ENCODE assay signal across 8 cellular contexts in genomic region chr1:159780583-159781582, GRCh38. TPM values are rescaled to one million over a fixed set of nuclear protein-coding genes. Genes with fewer than 3 reads are reported as not detected.
A peak's percentile ranks its signal among the peaks of the same experiment; 100 is the strongest.
DNase-seq lines count a peak whose midpoint lies in the region; ATAC-seq and TF ChIP-seq lines count a peak whose summit lies in the region.

Gene DUSP23, plus strand, starts transcription at chr1:159780962. Its CDS starts 139 bp downstream, at chr1:159781101.

- H3K27ac ChIP-seq in liver (ENCODE audit: low read depth in 1 of 2, low read length in 2 of 2): peak within 1 kb of the TSS; percentile 88 to 92

- intact Hi-C loops in activated CD4-positive, alpha-beta memory T cell treated with anti-CD3 and anti-CD28 coated beads for 36 hours (cut with micrococcal nuclease): loop anchor here (1.0 to 2.0 kb wide), 6 partner anchors 17 to 250 kb away; partner anchors contain the start of gene PIGM

- peak within 1 kb of the TSS; percentile 78 for H3K4me3 Mint-ChIP-seq in activated CD4-positive, alpha-beta memory T cell treated with anti-CD3 and anti-CD28 coated beads for 36 hours

- peak within 1 kb of the TSS; percentile 25 for H3K27ac Mint-ChIP-seq in activated CD4-positive, alpha-beta memory T cell treated with anti-CD3 and anti-CD28 coated beads for 36 hours

- POLR2A ChIA-PET in activated CD4-positive, alpha-beta memory T cell treated with anti-CD3 and anti-CD28 coated beads for 36 hours (lab: Charles Lee): interaction anchor here (0.8 to 1.1 kb wide), 3 partner anchors 73 to 144 kb away, joined by 3 to 4 read pairs (median 3); partner anchors contain the start of gene TAGLN2

- ATAC-seq in GM19324 (IDR thresholded peaks at IDR 0.05; ENCODE audit: low FRiP score, unreplicated experiment) (peak; percentile 99), HG03469 (IDR thresholded peaks at IDR 0.05; ENCODE audit: unreplicated experiment) (peak; percentile 95)

- DNase-seq in C1 segment of cervical spinal cord (lab: John Stamatoyannopoulos, UW) (peak; percentile 81 to 97 (median 93)), NCI-H748 (lab: John Stamatoyannopoulos, UW; ENCODE audit: unreplicated experiment) (peak; percentile 88), dermis microvascular lymphatic vessel endothelial cell (ENCODE audit: low read depth in 2 of 2) (peak; percentile 95 to 98)
- DNase-seq in activated CD4-positive, alpha-beta memory T cell treated with anti-CD3 and anti-CD28 coated beads for 36 hours: peak; percentile 98
- peak; percentile 94 for DNase-seq in stimulated activated CD4-positive, alpha-beta T cell treated with anti-CD3 and anti-CD28 coated beads, Interleukin-4, amount 100 ng/mL, for 24 hours

- H3K4me1 ChIP-seq in liver (ENCODE audit: control insufficient read depth in 4 of 4, insufficient read depth in 4 of 4, low read length in 3 of 4): peaks cover 0 to 24% (median 8%) of the 10 kb centered on the region in 4 donors

- no peaks in the 10 kb centered on the region for H3K36me3 Mint-ChIP-seq in activated CD4-positive, alpha-beta memory T cell treated with anti-CD3 and anti-CD28 coated beads for 36 hours

- peak within 1 kb of the TSS; percentile 40 to 66 for H3K9ac ChIP-seq in liver (ENCODE audit: low read depth in 1 of 2, low read length in 2 of 2)

- WGBS in liver: under 1% methylated on average over 88 of the region's 88 CpGs

- no peaks in the 10 kb centered on the region for H3K27me3 Mint-ChIP-seq in activated CD4-positive, alpha-beta memory T cell treated with anti-CD3 and anti-CD28 coated beads for 36 hours

- peak; percentile 99 for TF ChIP-seq CTCF in liver (IDR thresholded peaks at IDR 0.05; ENCODE audit: low read depth, low read length, missing input control)

- peaks cover 5% of the 10 kb centered on the region for H3K4me1 Mint-ChIP-seq in activated CD4-positive, alpha-beta memory T cell treated with anti-CD3 and anti-CD28 coated beads for 36 hours (ENCODE audit: low read depth)

- CTCF ChIA-PET in activated CD4-positive, alpha-beta memory T cell treated with anti-CD3 and anti-CD28 coated beads for 36 hours (lab: Charles Lee): interaction anchor here (0.6 to 2.9 kb wide), 7 partner anchors 9 to 250 kb away, joined by 3 to 28 read pairs (median 8); no protein-coding TSS in a partner anchor

- H3K4me3 ChIP-seq in liver (ENCODE audit: low read depth in 1 of 3, low read length in 3 of 3): peak within 1 kb of the TSS; percentile 68 to 85 (median 78)

- H3K9me3 ChIP-seq in liver (ENCODE audit: control insufficient read depth in 4 of 4, low read length in 3 of 4): no peaks in the 10 kb centered on the region

- peak; percentile 91 to 96 for TF ChIP-seq RAD21 in liver (IDR thresholded peaks at IDR 0.05)

- H3K27me3 ChIP-seq in liver (ENCODE audit: control insufficient read depth in 4 of 4, insufficient read depth in 4 of 4, low read length in 3 of 4): no peaks in the 10 kb centered on the region

- H3K9me3 Mint-ChIP-seq in activated CD4-positive, alpha-beta memory T cell treated with anti-CD3 and anti-CD28 coated beads for 36 hours: no peaks in the 10 kb centered on the region

- H3K36me3 ChIP-seq in liver (ENCODE audit: control insufficient read depth in 4 of 4, insufficient read depth in 3 of 4, low read depth in 1 of 4, low read length in 3 of 4): no peaks in the 10 kb centered on the region

TF ChIP-seq in liver, 16 proteins besides CTCF, POLR2A, EP300 and RAD21:
- TF ChIP-seq GABPA (IDR thresholded peaks at IDR 0.05 in 1 of 2, conservative IDR thresholded peaks at IDR 0.05 in 1 of 2) (peak in 1 of 2 donors; percentile 64), NR2F2 (IDR thresholded peaks at IDR 0.05) (peak; percentile 74), HNF4G (IDR thresholded peaks at IDR 0.05) (no peak), HNF4A (conservative IDR thresholded peaks at IDR 0.05) (peak; percentile 24 to 41), REST (IDR thresholded peaks at IDR 0.05) (peak; percentile 86), JUND (IDR thresholded peaks at IDR 0.05) (no peak), FOXA1 (IDR thresholded peaks at IDR 0.05) (peak; percentile 53), TAF1 (conservative IDR thresholded peaks at IDR 0.05) (no peak), EGR1 (IDR thresholded peaks at IDR 0.05; ENCODE audit: low read depth in 2 of 2) (peak; percentile 95 to 97), ZBTB33 (IDR thresholded peaks at IDR 0.05) (peak; percentile 75), RXRA (IDR thresholded peaks at IDR 0.05) (peak; percentile 90 to 91), FOXA2 (IDR thresholded peaks at IDR 0.05) (peak; percentile 45), SP1 (IDR thresholded peaks at IDR 0.05) (peak; percentile 91), YY1 (IDR thresholded peaks at IDR 0.05) (peak; percentile 75)
- TF ChIP-seq, protein P1, sequence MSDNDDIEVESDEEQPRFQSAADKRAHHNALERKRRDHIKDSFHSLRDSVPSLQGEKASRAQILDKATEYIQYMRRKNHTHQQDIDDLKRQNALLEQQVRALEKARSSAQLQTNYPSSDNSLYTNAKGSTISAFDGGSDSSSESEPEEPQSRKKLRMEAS (IDR thresholded peaks at IDR 0.05): peak; percentile 80
- TF ChIP-seq, protein P2, sequence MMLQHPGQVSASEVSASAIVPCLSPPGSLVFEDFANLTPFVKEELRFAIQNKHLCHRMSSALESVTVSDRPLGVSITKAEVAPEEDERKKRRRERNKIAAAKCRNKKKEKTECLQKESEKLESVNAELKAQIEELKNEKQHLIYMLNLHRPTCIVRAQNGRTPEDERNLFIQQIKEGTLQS (IDR thresholded peaks at IDR 0.05): peak; percentile 93

RNA-seq across cellular contexts. Expression of gene DUSP23, which starts in this region (rescaled TPM):
- 10 to 100 TPM; 26.9 to 28.3 TPM for total RNA-seq in activated CD4-positive, alpha-beta memory T cell treated with anti-CD3 and anti-CD28 coated beads for 36 hours
- total RNA-seq in dermis microvascular lymphatic vessel endothelial cell (14.9 and 18.1 TPM in 2 replicates), liver (10 to 100 TPM; 26.6 to 91.4 TPM)
- polyA plus RNA-seq in liver: 100 to 1,000 TPM; 135 to 192 TPM

Comparison
In these comparisons a context has a peak if more than half of its experiments do, and no peak if none do; other contexts are left out.
1. Peak in every context shown above with its lines: DNase-seq, ATAC-seq, H3K4me3 ChIP-seq and H3K27ac ChIP-seq.